ENCODE assay signal across 8 cellular contexts in genomic region chr16:85350973-85351372, GRCh38.
DNase-seq lines count a peak whose midpoint lies in the region; ATAC-seq and TF ChIP-seq lines count a peak whose summit lies in the region.

No MANE protein-coding gene starts in this region.

- no peaks in the 10 kb centered on the region for H3K9me3 Mint-ChIP-seq in activated T-helper 17 cell treated with anti-CD3 and anti-CD28 coated beads, Interleukin-2, amount 50 U/mL, for 72 hours

- DNase-seq in EH (ENCODE audit: low read depth) (peak; percentile 98), NCI-H446 (lab: John Stamatoyannopoulos, UW) (peak; percentile 94 to 97), lung microvascular endothelial cell (ENCODE audit: low read depth in 2 of 2) (peak; percentile 67 to 90), OCI-M2 (lab: John Stamatoyannopoulos, UW; ENCODE audit: unreplicated experiment) (no peak), GM20000 (ENCODE audit: low spot score) (no peak)

- no peaks in the 10 kb centered on the region for H3K36me3 Mint-ChIP-seq in activated T-helper 17 cell treated with anti-CD3 and anti-CD28 coated beads, Interleukin-2, amount 50 U/mL, for 72 hours (ENCODE audit: low read depth)

- no peaks in the 10 kb centered on the region for H3K4me1 Mint-ChIP-seq in activated T-helper 17 cell treated with anti-CD3 and anti-CD28 coated beads, Interleukin-2, amount 50 U/mL, for 72 hours

- H3K27ac Mint-ChIP-seq in activated T-helper 17 cell treated with anti-CD3 and anti-CD28 coated beads, Interleukin-2, amount 50 U/mL, for 72 hours = no peak overlapping the region

- no peaks in the 10 kb centered on the region for H3K27me3 Mint-ChIP-seq in activated T-helper 17 cell treated with anti-CD3 and anti-CD28 coated beads, Interleukin-2, amount 50 U/mL, for 72 hours

- peak overlapping the region; percentile 54 for H3K27ac ChIP-seq in cingulate gyrus (ENCODE audit: low read depth, low read length)

- no peak for ATAC-seq in GM19455 (IDR thresholded peaks at IDR 0.05; ENCODE audit: unreplicated experiment)
- no peak for ATAC-seq in activated T-helper 17 cell treated with anti-CD3 and anti-CD28 coated beads, Interleukin-2, amount 50 U/mL, for 72 hours (replicated peaks)

- no peak overlapping the region for H3K4me3 Mint-ChIP-seq in activated T-helper 17 cell treated with anti-CD3 and anti-CD28 coated beads, Interleukin-2, amount 50 U/mL, for 72 hours

- no peak for TF ChIP-seq CTCF in GM20000 (IDR thresholded peaks at IDR 0.05; ENCODE audit: extremely low read depth, missing control alignments)

Comparison
In these comparisons a context has a peak if more than half of its experiments do, and no peak if none do; other contexts are left out.
1. DNase-seq: peak in EH (single experiment), NCI-H446 (2 of 2) and lung microvascular endothelial cell (2 of 2); none in OCI-M2 (single experiment) and GM20000 (single experiment).